ENCODE assay signal across 13 cellular contexts in the genomic region with DNA sequence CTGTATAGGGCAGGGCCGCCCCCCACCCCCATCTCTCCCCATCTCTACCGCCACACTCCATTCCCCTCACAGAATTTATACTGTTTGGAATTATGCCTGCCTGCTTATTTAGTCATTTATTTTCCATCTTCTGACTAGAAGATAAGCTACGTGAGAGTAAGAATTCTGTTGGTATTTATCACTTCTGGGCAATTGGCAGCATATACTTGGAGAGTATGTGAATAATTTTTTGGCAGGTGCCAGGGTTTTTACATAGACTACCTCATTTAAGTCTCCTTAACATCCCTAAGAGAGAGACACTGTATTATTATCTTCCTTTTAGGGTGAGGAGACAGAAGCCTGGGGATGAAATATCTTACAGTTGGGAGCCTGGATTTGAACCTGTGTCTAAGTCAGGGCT.
"Had no signal": no experiment of that assay in that cellular context is flagged by ENCODE, and none has a peak within 500 bp of the region (broad histone marks: within the 10 kb centered on the region; RNA-seq: fewer than 3 reads in every experiment).

No MANE protein-coding gene starts in this region.

- H3K4me3 ChIP-seq: cardiac muscle cell, colonic mucosa, pancreas, smooth muscle cell had no signal

- H3K36me3 ChIP-seq: cardiac muscle cell, colonic mucosa, pancreas had no signal

- DNase-seq: activated CD4-positive, alpha-beta memory T cell treated with anti-CD3 and anti-CD28 coated beads, Interleukin-2, amount 10 ng/mL, durations not matched to agents 7 days and 5 days; activated naive CD4-positive, alpha-beta T cell; colonic mucosa; effector CD4-positive, alpha-beta T cell; pancreas; substantia nigra; T-helper 9 cell had no signal

- H3K9me3 ChIP-seq: colonic mucosa, pancreas had no signal

- H3K9me3 Mint-ChIP-seq: activated CD4-positive, alpha-beta memory T cell treated with anti-CD3 and anti-CD28 coated beads, Interleukin-2, amount 10 ng/mL, durations not matched to agents 7 days and 5 days; memory B cell; neural crest cell; stimulated activated effector memory CD8-positive, alpha-beta T cell treated with anti-CD3 and anti-CD28 coated beads, Interleukin-12 subunit alpha, Interleukin-12 subunit beta, amount 100 ng/mL, for 72 hours had no signal

- H3K27ac Mint-ChIP-seq: activated CD4-positive, alpha-beta memory T cell treated with anti-CD3 and anti-CD28 coated beads, Interleukin-2, amount 10 ng/mL, durations not matched to agents 7 days and 5 days; memory B cell; stimulated activated effector memory CD8-positive, alpha-beta T cell treated with anti-CD3 and anti-CD28 coated beads, Interleukin-12 subunit alpha, Interleukin-12 subunit beta, amount 100 ng/mL, for 72 hours had no signal

- H3K4me3 Mint-ChIP-seq: activated CD4-positive, alpha-beta memory T cell treated with anti-CD3 and anti-CD28 coated beads, Interleukin-2, amount 10 ng/mL, durations not matched to agents 7 days and 5 days; memory B cell; neural crest cell; stimulated activated effector memory CD8-positive, alpha-beta T cell treated with anti-CD3 and anti-CD28 coated beads, Interleukin-12 subunit alpha, Interleukin-12 subunit beta, amount 100 ng/mL, for 72 hours had no signal

- H3K27me3 ChIP-seq: cardiac muscle cell, colonic mucosa, pancreas had no signal

- H3K27ac ChIP-seq: cardiac muscle cell, colonic mucosa, pancreas had no signal

- ATAC-seq: pancreas; stimulated activated effector memory CD8-positive, alpha-beta T cell treated with anti-CD3 and anti-CD28 coated beads, Interleukin-12 subunit alpha, Interleukin-12 subunit beta, amount 100 ng/mL, for 72 hours had no signal

- H3K4me2 ChIP-seq: smooth muscle cell had no signal

- H3K4me1 Mint-ChIP-seq: memory B cell, neural crest cell had no signal

- FAIRE-seq: endothelial cell of umbilical vein, pancreas had no signal

- H3K4me1 ChIP-seq: colonic mucosa had no signal

- H3K27me3 Mint-ChIP-seq: activated CD4-positive, alpha-beta memory T cell treated with anti-CD3 and anti-CD28 coated beads, Interleukin-2, amount 10 ng/mL, durations not matched to agents 7 days and 5 days had no signal

- H3K36me3 Mint-ChIP-seq: memory B cell; stimulated activated effector memory CD8-positive, alpha-beta T cell treated with anti-CD3 and anti-CD28 coated beads, Interleukin-12 subunit alpha, Interleukin-12 subunit beta, amount 100 ng/mL, for 72 hours had no signal
